In the genomic region with DNA sequence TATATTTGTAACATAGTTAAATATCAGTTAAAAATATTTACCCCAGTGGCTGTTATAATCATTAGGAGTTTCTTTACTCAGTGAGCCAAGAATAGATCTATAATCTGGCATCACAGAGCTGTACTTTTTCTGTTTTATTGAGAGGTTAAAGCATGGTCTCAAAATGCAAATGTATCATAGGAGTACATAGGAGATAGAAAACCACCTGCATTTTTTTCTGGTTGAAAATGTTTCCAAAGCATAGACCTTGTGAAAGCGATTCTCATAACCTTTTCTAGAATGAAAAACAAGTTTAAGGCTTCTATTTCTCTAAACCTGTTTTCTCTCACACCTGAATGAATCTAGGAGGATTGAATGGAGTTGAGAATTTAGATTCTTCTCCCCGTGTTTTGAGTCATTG, we compare ENCODE assay signal across 18 cellular contexts. TPM values are rescaled to one million over a fixed set of nuclear protein-coding genes. Genes with fewer than 3 reads are reported as not detected.
DNase-seq lines count a peak whose midpoint lies in the region; ATAC-seq and TF ChIP-seq lines count a peak whose summit lies in the region.
"Had no signal": no experiment of that assay in that cellular context is flagged by ENCODE, and none has a peak within 500 bp of the region (broad histone marks: within the 10 kb centered on the region; RNA-seq: fewer than 3 reads in every experiment).

No MANE protein-coding gene starts in this region.

- DNase-seq in activated CD8-positive, alpha-beta memory T cell treated with anti-CD3 and anti-CD28 coated beads, Interleukin-2, amount 50 U/mL, for 4 hours: no peak
- DNase-seq in vagina (ENCODE audit: extremely low spot score in 2 of 2): no peak
- DNase-seq in cerebellar cortex (ENCODE audit: low spot score): no peak
- no peak for DNase-seq in amniotic stem cell (lab: John Stamatoyannopoulos, UW)
- DNase-seq: activated T-cell treated with anti-CD3 and anti-CD28 coated beads, Interleukin-2, amount 50 U/mL, for 24 hours; Calu3; effector memory CD8-positive, alpha-beta T cell; left cardiac atrium; NCI-H1105 treated with DMSO at 0.1 percent for 48 hours; NCI-H524; transverse colon had no signal

- ATAC-seq in GM18499 (IDR thresholded peaks at IDR 0.05; ENCODE audit: insufficient read depth, unreplicated experiment) (peak; percentile 93), GM19452 (IDR thresholded peaks at IDR 0.05; ENCODE audit: unreplicated experiment) (peak; percentile 90), HG02763 (IDR thresholded peaks at IDR 0.05; ENCODE audit: unreplicated experiment) (peak; percentile 98), HG03378 (IDR thresholded peaks at IDR 0.05; ENCODE audit: unreplicated experiment) (peak; percentile 94)
- ATAC-seq: effector memory CD8-positive, alpha-beta T cell; left cardiac atrium; WTC11 had no signal

- TF ChIP-seq CTCF in vagina (IDR thresholded peaks at IDR 0.05): no peak

- no peaks in the 10 kb centered on the region for H3K36me3 ChIP-seq in vagina
- H3K36me3 ChIP-seq: SJSA1, transverse colon had no signal

- no peak overlapping the region for H3K27ac ChIP-seq in vagina
- H3K27ac ChIP-seq: SJSA1, skin epidermis, transverse colon had no signal

- no peaks in the 10 kb centered on the region for H3K27me3 ChIP-seq in vagina
- H3K27me3 ChIP-seq: SJSA1, transverse colon had no signal

- no peaks in the 10 kb centered on the region for H3K9me3 ChIP-seq in vagina
- H3K9me3 ChIP-seq: SJSA1, transverse colon had no signal

- intact Hi-C loops in vagina (cut with DNase I): no loop called here

- TF ChIP-seq POLR2A in vagina (IDR thresholded peaks at IDR 0.05): no peak

- no peaks in the 10 kb centered on the region for H3K4me1 ChIP-seq in vagina
- H3K4me1 ChIP-seq: SJSA1, transverse colon had no signal

- H3K4me3 ChIP-seq in vagina: no peak overlapping the region
- H3K4me3 ChIP-seq: SJSA1, skin epidermis, transverse colon had no signal

RNA-seq across cellular contexts. Expression of a gene that starts 14.4 kb away (rescaled TPM):
- 3.9 TPM for total RNA-seq in vagina
- total RNA-seq: Calu3 had no signal
